5 cellular contexts compared by ENCODE assay signal in genomic region chr15:72629068-72629570, GRCh38. TPM values are rescaled to one million over a fixed set of nuclear protein-coding genes. Genes with fewer than 3 reads are reported as not detected.
"Had no signal": no experiment of that assay in that cellular context is flagged by ENCODE, and none has a peak within 500 bp of the region (broad histone marks: within the 10 kb centered on the region; RNA-seq: fewer than 3 reads in every experiment).

No MANE protein-coding gene starts in this region.

RNA-seq across cellular contexts. Expression of gene GOLGA6B, which starts 25.4 kb away (rescaled TPM):
- total RNA-seq: M059J, Peyer's patch, Right ventricle myocardium superior, SJSA1 had no signal
- polyA plus RNA-seq: SK-N-SH had no signal

RNA-seq across cellular contexts. Expression of gene HIGD2B, which starts 56.9 kb away (rescaled TPM):
- total RNA-seq: M059J, Peyer's patch, Right ventricle myocardium superior, SJSA1 had no signal
- polyA plus RNA-seq: SK-N-SH had no signal
